In the genomic region with DNA sequence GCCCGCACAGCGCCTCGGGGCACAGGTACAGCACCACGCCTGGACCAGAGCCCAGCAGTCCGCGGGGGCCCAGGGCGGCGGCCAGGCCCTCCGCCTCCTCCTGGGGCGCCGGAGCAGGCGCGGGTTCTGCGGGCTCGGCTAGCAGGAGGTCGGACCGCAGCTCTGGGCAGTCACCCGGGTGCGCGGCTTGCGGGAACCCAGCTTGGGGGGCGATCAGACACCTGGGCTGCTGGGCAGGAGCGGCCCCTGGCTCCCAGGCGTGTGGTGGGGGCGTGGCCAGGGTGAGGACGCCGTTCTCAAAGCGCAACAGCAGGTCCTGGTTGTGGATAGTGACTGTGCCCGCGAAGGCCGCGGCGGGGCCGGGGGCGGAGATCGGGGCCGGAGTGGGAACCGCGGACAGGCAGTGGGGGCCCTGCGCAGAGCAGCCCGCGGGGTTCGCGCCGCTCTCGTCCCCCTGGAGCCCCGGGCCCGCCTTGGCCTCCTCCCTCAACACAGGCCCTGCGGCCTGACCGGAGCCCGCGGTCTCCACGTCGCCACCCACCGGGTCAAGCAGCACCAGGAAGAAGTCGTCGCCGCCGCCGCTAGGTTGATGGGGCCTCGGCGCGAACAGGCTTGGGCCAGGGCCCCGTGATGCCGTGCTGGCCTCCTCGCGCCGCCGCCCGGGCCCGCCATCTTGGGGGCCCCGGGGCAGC, we compare ENCODE assay signal across 9 cellular contexts. TPM values are rescaled to one million over a fixed set of nuclear protein-coding genes. Genes with fewer than 3 reads are reported as not detected.
DNase-seq lines count a peak whose midpoint lies in the region; ATAC-seq, FAIRE-seq and TF ChIP-seq lines count a peak whose summit lies in the region.
"Not testable (repeated sequence)": the region's sequence is repeated elsewhere in the genome, so short reads cannot be mapped to it uniquely, and the experiment has no call there.
"Had no signal": no experiment of that assay in that cellular context is flagged by ENCODE, and none has a peak within 500 bp of the region (broad histone marks: within the 10 kb centered on the region; RNA-seq: fewer than 3 reads in every experiment).

No MANE protein-coding gene starts in this region.

- H3K36me3 ChIP-seq in kidney (ENCODE audit: control insufficient read depth in 1 of 2, insufficient read depth in 2 of 2, low read length in 2 of 2); small intestine (ENCODE audit: control insufficient read depth in 2 of 2, insufficient read depth in 2 of 2, low read length in 2 of 2): not testable (repeated sequence)

- CTCF ChIA-PET in activated CD4-positive, alpha-beta memory T cell treated with anti-CD3 and anti-CD28 coated beads for 36 hours (lab: Charles Lee) = not testable (repeated sequence)

- WGBS in small intestine, 3 donors = 4 to 55% (median 15%) methylated on average over 13 to 62 of the region's 72 CpGs

- DNase-seq in CD1c-positive myeloid dendritic cell (ENCODE audit: extremely low spot score) = peak; percentile 33
- DNase-seq in NCI-H146 (lab: John Stamatoyannopoulos, UW) = peak; percentile 80
- peak; percentile 19 for DNase-seq in activated CD4-positive, alpha-beta memory T cell treated with anti-CD3 and anti-CD28 coated beads for 36 hours
- peak; percentile 81 for DNase-seq in kidney
- DNase-seq in small intestine = peak; percentile 24

- H3K9me3 ChIP-seq in kidney (ENCODE audit: control insufficient read depth in 1 of 2, low read length in 2 of 2); small intestine (ENCODE audit: control insufficient read depth, low read depth): not testable (repeated sequence)

- not testable (repeated sequence) for H3K9me3 Mint-ChIP-seq in activated CD4-positive, alpha-beta memory T cell treated with anti-CD3 and anti-CD28 coated beads for 36 hours

- peak overlapping the region in 1 of 2 donors; percentile 19 for H3K9ac ChIP-seq in kidney (ENCODE audit: low read length in 2 of 2)

- not testable (repeated sequence) for H3K27me3 Mint-ChIP-seq in activated CD4-positive, alpha-beta memory T cell treated with anti-CD3 and anti-CD28 coated beads for 36 hours

- H3K4me3 ChIP-seq in kidney (ENCODE audit: low read length in 2 of 2) = peak overlapping the region; percentile 38 to 43
- peak overlapping the region; percentile 29 to 46 for H3K4me3 ChIP-seq in small intestine (ENCODE audit: low read depth in 1 of 2, low read length in 2 of 2)

- H3K36me3 Mint-ChIP-seq in activated CD4-positive, alpha-beta memory T cell treated with anti-CD3 and anti-CD28 coated beads for 36 hours = not testable (repeated sequence)

- H3K4me3 Mint-ChIP-seq in activated CD4-positive, alpha-beta memory T cell treated with anti-CD3 and anti-CD28 coated beads for 36 hours = peak overlapping the region; percentile 65

- not testable (repeated sequence) for H3K27me3 ChIP-seq in small intestine (ENCODE audit: control insufficient read depth in 2 of 2, insufficient read depth in 2 of 2, low read length in 2 of 2)

- ATAC-seq in GM19372 (IDR thresholded peaks at IDR 0.05; ENCODE audit: low read depth, unreplicated experiment) (peak; percentile 76), HG02973 (IDR thresholded peaks at IDR 0.05; ENCODE audit: unreplicated experiment) (peak; percentile 70)

- peak overlapping the region; percentile 49 for H3K27ac Mint-ChIP-seq in activated CD4-positive, alpha-beta memory T cell treated with anti-CD3 and anti-CD28 coated beads for 36 hours

- not testable (repeated sequence) for FAIRE-seq in kidney (lab: Jason Lieb, UNC); small intestine (lab: Jason Lieb, UNC)

- peaks cover 36% of the 10 kb centered on the region for H3K4me1 Mint-ChIP-seq in activated CD4-positive, alpha-beta memory T cell treated with anti-CD3 and anti-CD28 coated beads for 36 hours (ENCODE audit: low read depth)

- POLR2A ChIA-PET in activated CD4-positive, alpha-beta memory T cell treated with anti-CD3 and anti-CD28 coated beads for 36 hours (lab: Charles Lee) = not testable (repeated sequence)

- not testable (repeated sequence) for TF ChIP-seq CTCF in kidney (IDR thresholded peaks at IDR 0.05; ENCODE audit: borderline replicate concordance, extremely low read depth, insufficient read depth)

- H3K27ac ChIP-seq in cingulate gyrus (ENCODE audit: low read depth, low read length) (peak overlapping the region; percentile 60), kidney (ENCODE audit: low read depth in 2 of 2, low read length in 2 of 2) (peak overlapping the region; percentile 76 to 77), small intestine (ENCODE audit: low read depth in 1 of 2, low read length in 1 of 2) (peak overlapping the region; percentile 75 to 90)

- not testable (repeated sequence) for H3K4me1 ChIP-seq in kidney (ENCODE audit: control insufficient read depth in 1 of 2, insufficient read depth in 1 of 2, low read depth in 1 of 2, low read length in 2 of 2); small intestine (ENCODE audit: control insufficient read depth in 2 of 2, insufficient read depth in 1 of 2, low read depth in 1 of 2, low read length in 1 of 2)

- intact Hi-C loops in activated CD4-positive, alpha-beta memory T cell treated with anti-CD3 and anti-CD28 coated beads for 36 hours (cut with micrococcal nuclease) = loop anchor here (5.0 to 10.0 kb wide), 5 partner anchors 317 to 1145 kb away; a partner anchor contains a TSS
- intact Hi-C loops in kidney (cut with DNase I) = not testable (repeated sequence)

RNA-seq across cellular contexts. Expression of a gene that starts 0.5 kb away (rescaled TPM):
- total RNA-seq in activated CD4-positive, alpha-beta memory T cell treated with anti-CD3 and anti-CD28 coated beads for 36 hours = 1 to 10 TPM; 2.7 to 3.4 TPM
- 7.7 TPM for total RNA-seq in kidney
- 1.2 TPM for polyA plus RNA-seq in kidney (ENCODE audit: insufficient read depth, low read depth, low replicate concordance)
- 1 to 10 TPM in 1 of 3 donors, under 1 TPM in 2; 0.45 to 1.1 (median 0.54) TPM for polyA plus RNA-seq in small intestine
- total RNA-seq: osteocyte had no signal

Comparison
In these comparisons a context has a peak if more than half of its experiments do, and no peak if none do; other contexts are left out.
1. Peak in every context shown above with its lines: DNase-seq, ATAC-seq, H3K4me3 ChIP-seq and H3K27ac ChIP-seq.
2. DNase-seq: peak in every context shown above with its lines; median percentile 81 in kidney; 80 in NCI-H146; 33 in CD1c-positive myeloid dendritic cell; 24 in small intestine; 19 in activated CD4-positive, alpha-beta memory T cell treated with anti-CD3 and anti-CD28 coated beads for 36 hours.